Comparison of ENCODE assay signal across 2 cellular contexts in the genomic region with DNA sequence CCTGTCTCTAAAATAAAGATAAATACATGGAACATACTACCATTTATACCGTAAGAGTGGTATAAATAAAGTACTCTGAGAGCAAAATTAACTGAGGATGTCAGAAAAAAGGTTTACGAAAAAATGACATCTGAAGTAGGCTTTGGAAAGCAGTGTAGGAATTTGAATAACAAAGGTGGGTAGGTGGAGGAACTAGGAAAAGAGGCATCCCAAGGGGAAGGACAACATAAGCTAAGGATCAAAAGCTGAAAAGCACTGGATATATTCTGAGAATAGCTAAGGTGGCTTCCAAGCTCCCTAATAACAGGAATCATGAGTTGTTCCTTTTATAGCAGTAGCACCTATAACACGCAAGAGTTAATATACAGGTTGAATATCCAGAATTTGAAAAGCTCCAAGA.
TF ChIP-seq lines count a peak whose summit lies in the region.

No MANE protein-coding gene starts in this region.

TF ChIP-seq in GM23338, 12 proteins besides CTCF, POLR2A, EP300 and RAD21 (continued from another document):
- TF ChIP-seq, protein P1, sequence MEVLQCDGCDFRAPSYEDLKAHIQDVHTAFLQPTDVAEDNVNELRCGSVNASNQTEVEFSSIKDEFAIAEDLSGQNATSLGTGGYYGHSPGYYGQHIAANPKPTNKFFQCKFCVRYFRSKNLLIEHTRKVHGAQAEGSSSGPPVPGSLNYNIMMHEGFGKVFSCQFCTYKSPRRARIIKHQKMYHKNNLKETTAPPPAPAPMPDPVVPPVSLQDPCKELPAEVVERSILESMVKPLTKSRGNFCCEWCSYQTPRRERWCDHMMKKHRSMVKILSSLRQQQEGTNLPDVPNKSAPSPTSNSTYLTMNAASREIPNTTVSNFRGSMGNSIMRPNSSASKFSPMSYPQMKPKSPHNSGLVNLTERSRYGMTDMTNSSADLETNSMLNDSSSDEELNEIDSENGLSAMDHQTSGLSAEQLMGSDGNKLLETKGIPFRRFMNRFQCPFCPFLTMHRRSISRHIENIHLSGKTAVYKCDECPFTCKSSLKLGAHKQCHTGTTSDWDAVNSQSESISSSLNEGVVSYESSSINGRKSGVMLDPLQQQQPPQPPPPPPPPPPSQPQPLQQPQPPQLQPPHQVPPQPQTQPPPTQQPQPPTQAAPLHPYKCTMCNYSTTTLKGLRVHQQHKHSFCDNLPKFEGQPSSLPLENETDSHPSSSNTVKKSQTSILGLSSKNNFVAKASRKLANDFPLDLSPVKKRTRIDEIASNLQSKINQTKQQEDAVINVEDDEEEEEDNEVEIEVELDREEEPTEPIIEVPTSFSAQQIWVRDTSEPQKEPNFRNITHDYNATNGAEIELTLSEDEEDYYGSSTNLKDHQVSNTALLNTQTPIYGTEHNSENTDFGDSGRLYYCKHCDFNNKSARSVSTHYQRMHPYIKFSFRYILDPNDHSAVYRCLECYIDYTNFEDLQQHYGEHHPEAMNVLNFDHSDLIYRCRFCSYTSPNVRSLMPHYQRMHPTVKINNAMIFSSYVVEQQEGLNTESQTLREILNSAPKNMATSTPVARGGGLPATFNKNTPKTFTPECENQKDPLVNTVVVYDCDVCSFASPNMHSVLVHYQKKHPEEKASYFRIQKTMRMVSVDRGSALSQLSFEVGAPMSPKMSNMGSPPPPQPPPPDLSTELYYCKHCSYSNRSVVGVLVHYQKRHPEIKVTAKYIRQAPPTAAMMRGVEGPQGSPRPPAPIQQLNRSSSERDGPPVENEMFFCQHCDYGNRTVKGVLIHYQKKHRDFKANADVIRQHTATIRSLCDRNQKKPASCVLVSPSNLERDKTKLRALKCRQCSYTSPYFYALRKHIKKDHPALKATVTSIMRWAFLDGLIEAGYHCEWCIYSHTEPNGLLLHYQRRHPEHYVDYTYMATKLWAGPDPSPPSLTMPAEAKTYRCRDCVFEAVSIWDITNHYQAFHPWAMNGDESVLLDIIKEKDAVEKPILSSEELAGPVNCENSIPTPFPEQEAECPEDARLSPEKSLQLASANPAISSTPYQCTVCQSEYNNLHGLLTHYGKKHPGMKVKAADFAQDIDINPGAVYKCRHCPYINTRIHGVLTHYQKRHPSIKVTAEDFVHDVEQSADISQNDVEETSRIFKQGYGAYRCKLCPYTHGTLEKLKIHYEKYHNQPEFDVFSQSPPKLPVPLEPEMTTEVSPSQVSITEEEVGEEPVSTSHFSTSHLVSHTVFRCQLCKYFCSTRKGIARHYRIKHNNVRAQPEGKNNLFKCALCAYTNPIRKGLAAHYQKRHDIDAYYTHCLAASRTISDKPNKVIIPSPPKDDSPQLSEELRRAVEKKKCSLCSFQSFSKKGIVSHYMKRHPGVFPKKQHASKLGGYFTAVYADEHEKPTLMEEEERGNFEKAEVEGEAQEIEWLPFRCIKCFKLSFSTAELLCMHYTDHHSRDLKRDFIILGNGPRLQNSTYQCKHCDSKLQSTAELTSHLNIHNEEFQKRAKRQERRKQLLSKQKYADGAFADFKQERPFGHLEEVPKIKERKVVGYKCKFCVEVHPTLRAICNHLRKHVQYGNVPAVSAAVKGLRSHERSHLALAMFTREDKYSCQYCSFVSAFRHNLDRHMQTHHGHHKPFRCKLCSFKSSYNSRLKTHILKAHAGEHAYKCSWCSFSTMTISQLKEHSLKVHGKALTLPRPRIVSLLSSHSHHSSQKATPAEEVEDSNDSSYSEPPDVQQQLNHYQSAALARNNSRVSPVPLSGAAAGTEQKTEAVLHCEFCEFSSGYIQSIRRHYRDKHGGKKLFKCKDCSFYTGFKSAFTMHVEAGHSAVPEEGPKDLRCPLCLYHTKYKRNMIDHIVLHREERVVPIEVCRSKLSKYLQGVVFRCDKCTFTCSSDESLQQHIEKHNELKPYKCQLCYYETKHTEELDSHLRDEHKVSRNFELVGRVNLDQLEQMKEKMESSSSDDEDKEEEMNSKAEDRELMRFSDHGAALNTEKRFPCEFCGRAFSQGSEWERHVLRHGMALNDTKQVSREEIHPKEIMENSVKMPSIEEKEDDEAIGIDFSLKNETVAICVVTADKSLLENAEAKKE (CRISPR knock-in tag; IDR thresholded peaks at IDR 0.05), result no peak
- TF ChIP-seq ZNF331 (CRISPR knock-in tag; IDR thresholded peaks at IDR 0.05; ENCODE audit: low read depth), result no peak
- TF ChIP-seq EZH2phosphoT487 (IDR thresholded peaks at IDR 0.05; ENCODE audit: unreplicated experiment), result no peak
- TF ChIP-seq POLR2AphosphoS5 (IDR thresholded peaks at IDR 0.05; ENCODE audit: low read depth), result no peak
- TF ChIP-seq STAT1 (IDR thresholded peaks at IDR 0.05; ENCODE audit: unreplicated experiment), result no peak
- TF ChIP-seq, protein P2, sequence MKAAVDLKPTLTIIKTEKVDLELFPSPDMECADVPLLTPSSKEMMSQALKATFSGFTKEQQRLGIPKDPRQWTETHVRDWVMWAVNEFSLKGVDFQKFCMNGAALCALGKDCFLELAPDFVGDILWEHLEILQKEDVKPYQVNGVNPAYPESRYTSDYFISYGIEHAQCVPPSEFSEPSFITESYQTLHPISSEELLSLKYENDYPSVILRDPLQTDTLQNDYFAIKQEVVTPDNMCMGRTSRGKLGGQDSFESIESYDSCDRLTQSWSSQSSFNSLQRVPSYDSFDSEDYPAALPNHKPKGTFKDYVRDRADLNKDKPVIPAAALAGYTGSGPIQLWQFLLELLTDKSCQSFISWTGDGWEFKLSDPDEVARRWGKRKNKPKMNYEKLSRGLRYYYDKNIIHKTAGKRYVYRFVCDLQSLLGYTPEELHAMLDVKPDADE (IDR thresholded peaks at IDR 0.05), result no peak
- TF ChIP-seq EZH2 (IDR thresholded peaks at IDR 0.05; ENCODE audit: low read depth, unreplicated experiment), result no peak

TF ChIP-seq in WTC11, 78 proteins besides CTCF, POLR2A, EP300 and RAD21 (continued from another document):
- TF ChIP-seq, protein P3, sequence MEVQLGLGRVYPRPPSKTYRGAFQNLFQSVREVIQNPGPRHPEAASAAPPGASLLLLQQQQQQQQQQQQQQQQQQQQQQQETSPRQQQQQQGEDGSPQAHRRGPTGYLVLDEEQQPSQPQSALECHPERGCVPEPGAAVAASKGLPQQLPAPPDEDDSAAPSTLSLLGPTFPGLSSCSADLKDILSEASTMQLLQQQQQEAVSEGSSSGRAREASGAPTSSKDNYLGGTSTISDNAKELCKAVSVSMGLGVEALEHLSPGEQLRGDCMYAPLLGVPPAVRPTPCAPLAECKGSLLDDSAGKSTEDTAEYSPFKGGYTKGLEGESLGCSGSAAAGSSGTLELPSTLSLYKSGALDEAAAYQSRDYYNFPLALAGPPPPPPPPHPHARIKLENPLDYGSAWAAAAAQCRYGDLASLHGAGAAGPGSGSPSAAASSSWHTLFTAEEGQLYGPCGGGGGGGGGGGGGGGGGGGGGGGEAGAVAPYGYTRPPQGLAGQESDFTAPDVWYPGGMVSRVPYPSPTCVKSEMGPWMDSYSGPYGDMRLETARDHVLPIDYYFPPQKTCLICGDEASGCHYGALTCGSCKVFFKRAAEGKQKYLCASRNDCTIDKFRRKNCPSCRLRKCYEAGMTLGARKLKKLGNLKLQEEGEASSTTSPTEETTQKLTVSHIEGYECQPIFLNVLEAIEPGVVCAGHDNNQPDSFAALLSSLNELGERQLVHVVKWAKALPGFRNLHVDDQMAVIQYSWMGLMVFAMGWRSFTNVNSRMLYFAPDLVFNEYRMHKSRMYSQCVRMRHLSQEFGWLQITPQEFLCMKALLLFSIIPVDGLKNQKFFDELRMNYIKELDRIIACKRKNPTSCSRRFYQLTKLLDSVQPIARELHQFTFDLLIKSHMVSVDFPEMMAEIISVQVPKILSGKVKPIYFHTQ (CRISPR knock-in tag; IDR thresholded peaks at IDR 0.05), result no peak
